In the genomic region with DNA sequence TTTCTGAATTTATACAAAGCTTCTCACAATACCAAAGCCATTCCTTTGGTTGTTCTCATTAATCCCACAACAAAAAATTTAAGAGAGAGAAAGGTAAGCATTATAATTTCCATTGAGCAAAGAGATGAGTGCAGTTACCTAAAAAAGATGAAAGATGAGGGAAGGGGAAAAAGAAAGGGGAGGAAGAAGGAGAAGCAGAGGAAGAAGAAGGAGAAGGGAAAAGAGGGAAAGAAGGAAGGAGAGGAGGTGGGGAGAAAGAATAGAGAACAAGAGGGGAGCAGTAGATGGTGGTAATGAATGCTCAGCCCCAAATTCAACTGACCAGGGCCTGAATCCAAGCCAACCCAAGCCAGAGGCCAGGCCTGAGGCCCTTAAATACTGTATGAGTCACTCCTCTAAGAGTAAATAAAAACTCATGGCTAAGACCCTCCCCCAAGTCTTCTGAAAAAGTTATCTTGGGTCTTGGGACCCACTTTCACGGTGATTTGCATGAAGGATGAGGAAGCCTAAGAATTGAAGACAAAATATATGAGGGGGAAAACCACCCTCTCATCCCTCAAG, we compare ENCODE assay signal across 1 cellular context.
TF ChIP-seq lines count a peak whose summit lies in the region.

No MANE protein-coding gene starts in this region.

TF ChIP-seq in GM23338, 12 proteins besides CTCF, POLR2A, EP300 and RAD21 (continued from another document):
- TF ChIP-seq, protein P1, sequence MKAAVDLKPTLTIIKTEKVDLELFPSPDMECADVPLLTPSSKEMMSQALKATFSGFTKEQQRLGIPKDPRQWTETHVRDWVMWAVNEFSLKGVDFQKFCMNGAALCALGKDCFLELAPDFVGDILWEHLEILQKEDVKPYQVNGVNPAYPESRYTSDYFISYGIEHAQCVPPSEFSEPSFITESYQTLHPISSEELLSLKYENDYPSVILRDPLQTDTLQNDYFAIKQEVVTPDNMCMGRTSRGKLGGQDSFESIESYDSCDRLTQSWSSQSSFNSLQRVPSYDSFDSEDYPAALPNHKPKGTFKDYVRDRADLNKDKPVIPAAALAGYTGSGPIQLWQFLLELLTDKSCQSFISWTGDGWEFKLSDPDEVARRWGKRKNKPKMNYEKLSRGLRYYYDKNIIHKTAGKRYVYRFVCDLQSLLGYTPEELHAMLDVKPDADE (IDR thresholded peaks at IDR 0.05), result no peak
- TF ChIP-seq POLR2AphosphoS5 (IDR thresholded peaks at IDR 0.05; ENCODE audit: low read depth) (no peak), ZNF114 (CRISPR knock-in tag; IDR thresholded peaks at IDR 0.05) (no peak), JUNB (IDR thresholded peaks at IDR 0.05; ENCODE audit: unreplicated experiment) (no peak), ZNF331 (CRISPR knock-in tag; IDR thresholded peaks at IDR 0.05; ENCODE audit: low read depth) (no peak), CREB1 (CRISPR knock-in tag; IDR thresholded peaks at IDR 0.05; ENCODE audit: low read depth) (no peak)
- TF ChIP-seq, protein P2, sequence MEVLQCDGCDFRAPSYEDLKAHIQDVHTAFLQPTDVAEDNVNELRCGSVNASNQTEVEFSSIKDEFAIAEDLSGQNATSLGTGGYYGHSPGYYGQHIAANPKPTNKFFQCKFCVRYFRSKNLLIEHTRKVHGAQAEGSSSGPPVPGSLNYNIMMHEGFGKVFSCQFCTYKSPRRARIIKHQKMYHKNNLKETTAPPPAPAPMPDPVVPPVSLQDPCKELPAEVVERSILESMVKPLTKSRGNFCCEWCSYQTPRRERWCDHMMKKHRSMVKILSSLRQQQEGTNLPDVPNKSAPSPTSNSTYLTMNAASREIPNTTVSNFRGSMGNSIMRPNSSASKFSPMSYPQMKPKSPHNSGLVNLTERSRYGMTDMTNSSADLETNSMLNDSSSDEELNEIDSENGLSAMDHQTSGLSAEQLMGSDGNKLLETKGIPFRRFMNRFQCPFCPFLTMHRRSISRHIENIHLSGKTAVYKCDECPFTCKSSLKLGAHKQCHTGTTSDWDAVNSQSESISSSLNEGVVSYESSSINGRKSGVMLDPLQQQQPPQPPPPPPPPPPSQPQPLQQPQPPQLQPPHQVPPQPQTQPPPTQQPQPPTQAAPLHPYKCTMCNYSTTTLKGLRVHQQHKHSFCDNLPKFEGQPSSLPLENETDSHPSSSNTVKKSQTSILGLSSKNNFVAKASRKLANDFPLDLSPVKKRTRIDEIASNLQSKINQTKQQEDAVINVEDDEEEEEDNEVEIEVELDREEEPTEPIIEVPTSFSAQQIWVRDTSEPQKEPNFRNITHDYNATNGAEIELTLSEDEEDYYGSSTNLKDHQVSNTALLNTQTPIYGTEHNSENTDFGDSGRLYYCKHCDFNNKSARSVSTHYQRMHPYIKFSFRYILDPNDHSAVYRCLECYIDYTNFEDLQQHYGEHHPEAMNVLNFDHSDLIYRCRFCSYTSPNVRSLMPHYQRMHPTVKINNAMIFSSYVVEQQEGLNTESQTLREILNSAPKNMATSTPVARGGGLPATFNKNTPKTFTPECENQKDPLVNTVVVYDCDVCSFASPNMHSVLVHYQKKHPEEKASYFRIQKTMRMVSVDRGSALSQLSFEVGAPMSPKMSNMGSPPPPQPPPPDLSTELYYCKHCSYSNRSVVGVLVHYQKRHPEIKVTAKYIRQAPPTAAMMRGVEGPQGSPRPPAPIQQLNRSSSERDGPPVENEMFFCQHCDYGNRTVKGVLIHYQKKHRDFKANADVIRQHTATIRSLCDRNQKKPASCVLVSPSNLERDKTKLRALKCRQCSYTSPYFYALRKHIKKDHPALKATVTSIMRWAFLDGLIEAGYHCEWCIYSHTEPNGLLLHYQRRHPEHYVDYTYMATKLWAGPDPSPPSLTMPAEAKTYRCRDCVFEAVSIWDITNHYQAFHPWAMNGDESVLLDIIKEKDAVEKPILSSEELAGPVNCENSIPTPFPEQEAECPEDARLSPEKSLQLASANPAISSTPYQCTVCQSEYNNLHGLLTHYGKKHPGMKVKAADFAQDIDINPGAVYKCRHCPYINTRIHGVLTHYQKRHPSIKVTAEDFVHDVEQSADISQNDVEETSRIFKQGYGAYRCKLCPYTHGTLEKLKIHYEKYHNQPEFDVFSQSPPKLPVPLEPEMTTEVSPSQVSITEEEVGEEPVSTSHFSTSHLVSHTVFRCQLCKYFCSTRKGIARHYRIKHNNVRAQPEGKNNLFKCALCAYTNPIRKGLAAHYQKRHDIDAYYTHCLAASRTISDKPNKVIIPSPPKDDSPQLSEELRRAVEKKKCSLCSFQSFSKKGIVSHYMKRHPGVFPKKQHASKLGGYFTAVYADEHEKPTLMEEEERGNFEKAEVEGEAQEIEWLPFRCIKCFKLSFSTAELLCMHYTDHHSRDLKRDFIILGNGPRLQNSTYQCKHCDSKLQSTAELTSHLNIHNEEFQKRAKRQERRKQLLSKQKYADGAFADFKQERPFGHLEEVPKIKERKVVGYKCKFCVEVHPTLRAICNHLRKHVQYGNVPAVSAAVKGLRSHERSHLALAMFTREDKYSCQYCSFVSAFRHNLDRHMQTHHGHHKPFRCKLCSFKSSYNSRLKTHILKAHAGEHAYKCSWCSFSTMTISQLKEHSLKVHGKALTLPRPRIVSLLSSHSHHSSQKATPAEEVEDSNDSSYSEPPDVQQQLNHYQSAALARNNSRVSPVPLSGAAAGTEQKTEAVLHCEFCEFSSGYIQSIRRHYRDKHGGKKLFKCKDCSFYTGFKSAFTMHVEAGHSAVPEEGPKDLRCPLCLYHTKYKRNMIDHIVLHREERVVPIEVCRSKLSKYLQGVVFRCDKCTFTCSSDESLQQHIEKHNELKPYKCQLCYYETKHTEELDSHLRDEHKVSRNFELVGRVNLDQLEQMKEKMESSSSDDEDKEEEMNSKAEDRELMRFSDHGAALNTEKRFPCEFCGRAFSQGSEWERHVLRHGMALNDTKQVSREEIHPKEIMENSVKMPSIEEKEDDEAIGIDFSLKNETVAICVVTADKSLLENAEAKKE (CRISPR knock-in tag; IDR thresholded peaks at IDR 0.05), result no peak
